Comparison of ENCODE assay signal across 24 cellular contexts in genomic region chr16:5867250-5867649, GRCh38.
"Had no signal": no experiment of that assay in that cellular context is flagged by ENCODE, and none has a peak within 500 bp of the region (broad histone marks: within the 10 kb centered on the region; RNA-seq: fewer than 3 reads in every experiment).

No MANE protein-coding gene starts in this region.

- H3K9me3 ChIP-seq: esophagus squamous epithelium, heart right ventricle, left ventricle myocardium inferior, lower lobe of right lung, psoas muscle, sigmoid colon, thyroid gland, vagina had no signal

- H3K27ac Mint-ChIP-seq: naive thymus-derived CD8-positive, alpha-beta T cell; nephron progenitor cell; stimulated activated effector memory CD8-positive, alpha-beta T cell treated with anti-CD3 and anti-CD28 coated beads, Interleukin-12 subunit alpha, Interleukin-12 subunit beta, amount 100 ng/mL, for 72 hours had no signal

- H3K36me3 ChIP-seq: esophagus squamous epithelium, heart right ventricle, left ventricle myocardium inferior, lower lobe of right lung, sigmoid colon, stomach, thyroid gland, vagina had no signal

- DNase-seq: dermis blood vessel endothelial cell; effector memory CD4-positive, alpha-beta T cell; esophagus squamous epithelium; foreskin melanocyte; glutamatergic neuron; heart right ventricle; hippocampal formation; left colon; left ventricle myocardium inferior; lower lobe of right lung; naive thymus-derived CD8-positive, alpha-beta T cell; nephron progenitor cell; nucleus accumbens; psoas muscle; right cardiac atrium; sigmoid colon; stimulated activated CD4-positive, alpha-beta T cell treated with anti-CD3 and anti-CD28 coated beads, Interleukin-2, amount 100 ng/mL, for 24 hours; stimulated activated CD4-positive, alpha-beta T cell treated with anti-CD3 and anti-CD28 coated beads, Interleukin-4, amount 100 ng/mL, for 24 hours; stimulated activated naive CD4-positive, alpha-beta T cell treated with Interleukin-2 at 50 U/mL for 16 hours; stomach; thyroid gland; trophoblast cell had no signal

- H3K9me3 Mint-ChIP-seq: nephron progenitor cell had no signal

- H3K4me1 ChIP-seq: esophagus squamous epithelium, heart right ventricle, left ventricle myocardium inferior, lower lobe of right lung, psoas muscle, sigmoid colon, stomach, thyroid gland, vagina had no signal

- ATAC-seq: heart right ventricle; left colon; lower lobe of right lung; naive thymus-derived CD8-positive, alpha-beta T cell; psoas muscle; right cardiac atrium; stimulated activated effector memory CD8-positive, alpha-beta T cell treated with anti-CD3 and anti-CD28 coated beads, Interleukin-12 subunit alpha, Interleukin-12 subunit beta, amount 100 ng/mL, for 72 hours had no signal

- H3K27ac ChIP-seq: esophagus squamous epithelium, heart right ventricle, left ventricle myocardium inferior, lower lobe of right lung, psoas muscle, sigmoid colon, stomach, thyroid gland, vagina had no signal

- H3K36me3 Mint-ChIP-seq: naive thymus-derived CD8-positive, alpha-beta T cell; stimulated activated effector memory CD8-positive, alpha-beta T cell treated with anti-CD3 and anti-CD28 coated beads, Interleukin-12 subunit alpha, Interleukin-12 subunit beta, amount 100 ng/mL, for 72 hours had no signal

- H3K27me3 ChIP-seq: esophagus squamous epithelium, sigmoid colon, stomach, thyroid gland, vagina had no signal

- H3K4me1 Mint-ChIP-seq: naive thymus-derived CD8-positive, alpha-beta T cell; stimulated activated effector memory CD8-positive, alpha-beta T cell treated with anti-CD3 and anti-CD28 coated beads, Interleukin-12 subunit alpha, Interleukin-12 subunit beta, amount 100 ng/mL, for 72 hours had no signal

- H3K4me3 Mint-ChIP-seq: naive thymus-derived CD8-positive, alpha-beta T cell; nephron progenitor cell; stimulated activated effector memory CD8-positive, alpha-beta T cell treated with anti-CD3 and anti-CD28 coated beads, Interleukin-12 subunit alpha, Interleukin-12 subunit beta, amount 100 ng/mL, for 72 hours had no signal

- H3K4me3 ChIP-seq: esophagus squamous epithelium, heart right ventricle, left ventricle myocardium inferior, lower lobe of right lung, psoas muscle, sigmoid colon, stomach, thyroid gland, vagina had no signal
